Comparison of ENCODE assay signal across 12 cellular contexts in genomic region chr22:28951969-28952521, GRCh38.
A peak's percentile ranks its signal among the peaks of the same experiment; 100 is the strongest.
DNase-seq lines count a peak whose midpoint lies in the region; ATAC-seq, FAIRE-seq and TF ChIP-seq lines count a peak whose summit lies in the region.
"Had no signal": no experiment of that assay in that cellular context is flagged by ENCODE, and none has a peak within 500 bp of the region (broad histone marks: within the 10 kb centered on the region; RNA-seq: fewer than 3 reads in every experiment).

No MANE protein-coding gene starts in this region.

- TF ChIP-seq RAD21 in HepG2 (CRISPR knock-in tag; IDR thresholded peaks at IDR 0.05) = peak; percentile 66

- H3K4me1 ChIP-seq in endodermal cell (ENCODE audit: control insufficient read depth, insufficient read depth, low read length) = peaks cover 3% of the 10 kb centered on the region
- peaks cover 98% of the 10 kb centered on the region for H3K4me1 ChIP-seq in HepG2 (ENCODE audit: insufficient read depth, low read length)

- no TSS peak for BruUV-seq in HepG2 (replicated peaks; lab: Mats Ljungman, UMichigan)

- TF ChIP-seq EP300 in HepG2 (IDR thresholded peaks at IDR 0.05; ENCODE audit: low read depth in 2 of 2, low read length in 2 of 2) (no peak), HepG2 (CRISPR knock-in tag; IDR thresholded peaks at IDR 0.05; ENCODE audit: borderline replicate concordance) (no peak)

- intact Hi-C loops in HepG2 (cut with micrococcal nuclease; ENCODE audit: unreplicated experiment) = loop anchor here (1.0 to 5.0 kb wide), 3 partner anchors 19 to 95 kb away; no protein-coding TSS in a partner anchor
- intact Hi-C loops in natural killer cell (cut with micrococcal nuclease) = no loop called here

- H3K27me3 ChIP-seq in endodermal cell (ENCODE audit: control insufficient read depth, insufficient read depth, low read length, poor library complexity, severe bottlenecking) = no peaks in the 10 kb centered on the region
- H3K27me3 ChIP-seq in HepG2 (ENCODE audit: control insufficient read depth in 1 of 2, insufficient read depth in 2 of 2, low read length in 2 of 2) = no peaks in the 10 kb centered on the region
- H3K27me3 ChIP-seq: right lobe of liver had no signal

- H3K36me3 ChIP-seq in endodermal cell (ENCODE audit: control insufficient read depth, insufficient read depth, low read length) (peaks cover 5% of the 10 kb centered on the region), HepG2 (replicated peaks in 1 of 2; ENCODE audit: control insufficient read depth in 1 of 2, insufficient read depth in 2 of 2, low read length in 2 of 2) (peaks cover 2 to 17% of the 10 kb centered on the region in 2 experiments)
- H3K36me3 ChIP-seq: right lobe of liver had no signal

- H3K27me3 Mint-ChIP-seq in endodermal cell (ENCODE audit: insufficient read depth) (no peaks in the 10 kb centered on the region), type B pancreatic cell (no peaks in the 10 kb centered on the region), natural killer cell (ENCODE audit: low read depth in 2 of 2) (peaks cover 59 to 75% of the 10 kb centered on the region in 2 donors)
- H3K27me3 Mint-ChIP-seq in activated T-helper 17 cell treated with anti-CD3 and anti-CD28 coated beads, Interleukin-2, amount 50 U/mL, for 72 hours = peaks cover 56% of the 10 kb centered on the region

- H3K9ac ChIP-seq in endodermal cell (ENCODE audit: extremely low read depth, low read length, poor library complexity, severe bottlenecking) (no peak overlapping the region), HepG2 (ENCODE audit: insufficient read depth, low read depth, low read length) (no peak overlapping the region)

- H3K9me3 Mint-ChIP-seq in endodermal cell (peaks cover 2% of the 10 kb centered on the region), type B pancreatic cell (peaks cover 5% of the 10 kb centered on the region), natural killer cell (peaks cover 0 to 2% of the 10 kb centered on the region in 2 donors)
- H3K9me3 Mint-ChIP-seq in activated T-helper 17 cell treated with anti-CD3 and anti-CD28 coated beads, Interleukin-2, amount 50 U/mL, for 72 hours = peaks cover 6% of the 10 kb centered on the region

- TF ChIP-seq CTCF in endodermal cell (conservative IDR thresholded peaks at IDR 0.05) (peak; percentile 55), HepG2 (CRISPR knock-in tag; IDR thresholded peaks at IDR 0.05) (peak; percentile 76), type B pancreatic cell (conservative IDR thresholded peaks at IDR 0.05) (peak; percentile 22), natural killer cell (IDR thresholded peaks at IDR 0.05) (no peak)

- CTCF ChIA-PET in HepG2 (lab: Yijun Ruan, JAX; ENCODE audit: low intra/inter-chr PET ratio, low total read pairs) = interaction anchor here (1.2 kb wide), 1 partner anchor 96 kb away, joined by 3 read pairs; no protein-coding TSS in a partner anchor

- FAIRE-seq in HepG2 (lab: Jason Lieb, UNC) = no peak

- peak; percentile 53 for DNase-seq in LHCN-M2 (ENCODE audit: low read depth)
- peak; percentile 62 for DNase-seq in endodermal cell
- peak; percentile 65 for DNase-seq in HepG2 (ENCODE audit: low spot score)
- no peak for DNase-seq in type B pancreatic cell (ENCODE audit: extremely low spot score, unreplicated experiment)
- DNase-seq in LoVo (ENCODE audit: low spot score) = no peak
- no peak for DNase-seq in natural killer cell
- DNase-seq: activated CD4-positive, alpha-beta T cell treated with anti-CD3 and anti-CD28 coated beads for 48 hours; NCI-H1048; right lobe of liver; stimulated activated naive CD4-positive, alpha-beta T cell treated with Interleukin-2 at 50 U/mL for 16 hours had no signal

- H3K27ac ChIP-seq in endodermal cell (ENCODE audit: low read depth, low read length) (peak overlapping the region; percentile 27), HepG2 (ENCODE audit: extremely low read length, insufficient read depth, low read length) (peak overlapping the region; percentile 64)
- H3K27ac ChIP-seq: right lobe of liver had no signal

- H3K4me1 Mint-ChIP-seq in endodermal cell (peaks cover 32% of the 10 kb centered on the region), type B pancreatic cell (ENCODE audit: unreplicated experiment) (peaks cover 53% of the 10 kb centered on the region), natural killer cell (peaks cover 20 to 34% of the 10 kb centered on the region in 2 donors)
- H3K4me1 Mint-ChIP-seq in activated T-helper 17 cell treated with anti-CD3 and anti-CD28 coated beads, Interleukin-2, amount 50 U/mL, for 72 hours = peaks cover 11% of the 10 kb centered on the region

- H3K4me3 Mint-ChIP-seq in endodermal cell (no peak overlapping the region), type B pancreatic cell (peak overlapping the region; percentile 62), natural killer cell (no peak overlapping the region)
- no peak overlapping the region for H3K4me3 Mint-ChIP-seq in activated T-helper 17 cell treated with anti-CD3 and anti-CD28 coated beads, Interleukin-2, amount 50 U/mL, for 72 hours

- ATAC-seq in HepG2 = peak; percentile 73
- no peak for ATAC-seq in natural killer cell
- no peak for ATAC-seq in activated T-helper 17 cell treated with anti-CD3 and anti-CD28 coated beads, Interleukin-2, amount 50 U/mL, for 72 hours (replicated peaks)
- ATAC-seq: Panc1 had no signal

- no peak for TF ChIP-seq POLR2A in HepG2 (IDR thresholded peaks at IDR 0.05; ENCODE audit: insufficient read depth in 1 of 2, low read depth in 2 of 2, low read length in 2 of 2)

- POLR2A ChIA-PET in HepG2 (lab: Yijun Ruan, JAX) = interaction anchor here (0.8 to 1.8 kb wide), 7 partner anchors 13 to 96 kb away, joined by 3 to 4 read pairs (median 3); partner anchors contain the start of gene ZNRF3

- H3K36me3 Mint-ChIP-seq in endodermal cell (ENCODE audit: low read depth) (peaks cover 6% of the 10 kb centered on the region), type B pancreatic cell (peaks cover 17% of the 10 kb centered on the region), natural killer cell (no peaks in the 10 kb centered on the region)
- H3K36me3 Mint-ChIP-seq in activated T-helper 17 cell treated with anti-CD3 and anti-CD28 coated beads, Interleukin-2, amount 50 U/mL, for 72 hours (ENCODE audit: low read depth) = peaks cover 6% of the 10 kb centered on the region

- 66 to 81% methylated on average over 5 to 8 of the region's 8 CpGs for WGBS in endodermal cell (ENCODE audit: insufficient coverage in 1 of 2, insufficient read length in 1 of 2), 2 experiments
- 63% methylated on average over 8 of the region's 8 CpGs for WGBS in HepG2 (ENCODE audit: low lambda C conversion rate)

- H3K27ac Mint-ChIP-seq in endodermal cell (no peak overlapping the region), type B pancreatic cell (peak overlapping the region; percentile 81), natural killer cell (no peak overlapping the region)
- no peak overlapping the region for H3K27ac Mint-ChIP-seq in activated T-helper 17 cell treated with anti-CD3 and anti-CD28 coated beads, Interleukin-2, amount 50 U/mL, for 72 hours

- peaks cover 6% of the 10 kb centered on the region for H3K9me3 ChIP-seq in endodermal cell (ENCODE audit: control insufficient read depth, low read length)
- peaks cover 1% of the 10 kb centered on the region; the same call in 1 of the 2 replicates for H3K9me3 ChIP-seq in HepG2 (ENCODE audit: low read length)
- H3K9me3 ChIP-seq: right lobe of liver had no signal

- H3K4me3 ChIP-seq in endodermal cell (ENCODE audit: low read length) = no peak overlapping the region
- H3K4me3 ChIP-seq in HepG2 (replicated peaks in 1 of 3; ENCODE audit: insufficient read depth in 1 of 3, low read depth in 2 of 3, low read length in 3 of 3) = no peak overlapping the region
- H3K4me3 ChIP-seq: right lobe of liver had no signal

- H4K20me1 ChIP-seq in HepG2 (ENCODE audit: insufficient read depth, low read length) = peaks cover 20% of the 10 kb centered on the region

- peak overlapping the region; percentile 37 for H3K4me2 ChIP-seq in HepG2 (ENCODE audit: low read depth, low read length)

- in situ Hi-C loops in HepG2 (cut with HindIII; ENCODE audit: extremely low pct_ligation_motif_present, low pct_unique_long_range_greater_than_20kb) = no loop called here

- H3K79me2 ChIP-seq in HepG2 (ENCODE audit: insufficient read depth, low read length) = peaks cover 99% of the 10 kb centered on the region

- no peak overlapping the region for H2AFZ ChIP-seq in HepG2 (ENCODE audit: low read length)

TF ChIP-seq in HepG2, 621 proteins besides CTCF, POLR2A, EP300 and RAD21 (continues in another document):
- TF ChIP-seq IRF9 (CRISPR knock-in tag; IDR thresholded peaks at IDR 0.05; ENCODE audit: borderline replicate concordance) (no peak), CBX2 (IDR thresholded peaks at IDR 0.05; ENCODE audit: low read depth, low read length) (no peak), CBX2 (CRISPR knock-in tag; IDR thresholded peaks at IDR 0.05; ENCODE audit: low read depth) (no peak), ZNF660 (CRISPR knock-in tag; IDR thresholded peaks at IDR 0.05; ENCODE audit: borderline replicate concordance, low read depth) (no peak), ZFYVE20 (CRISPR knock-in tag; IDR thresholded peaks at IDR 0.05; ENCODE audit: borderline replicate concordance, low read depth) (no peak), NR2C2 (CRISPR knock-in tag; IDR thresholded peaks at IDR 0.05; ENCODE audit: borderline replicate concordance) (0 out of 2 replicates have a peak, but pooled peaks have one; percentile 16), RNF2 (conservative IDR thresholded peaks at IDR 0.05; ENCODE audit: low read depth) (no peak)

Comparison
In these comparisons a context has a peak if more than half of its experiments do, and no peak if none do; other contexts are left out.
1. DNase-seq: peak in LHCN-M2 (single experiment), endodermal cell (single experiment) and HepG2 (single experiment); none in type B pancreatic cell (single experiment), LoVo (single experiment) and natural killer cell (single experiment).